ENCODE assay signal across 11 cellular contexts in genomic region chr21:34870246-34870645, GRCh38.
DNase-seq lines count a peak whose midpoint lies in the region; ATAC-seq and TF ChIP-seq lines count a peak whose summit lies in the region.
"Had no signal": no experiment of that assay in that cellular context is flagged by ENCODE, and none has a peak within 500 bp of the region (broad histone marks: within the 10 kb centered on the region; RNA-seq: fewer than 3 reads in every experiment).

No MANE protein-coding gene starts in this region.

- H3K9me3 ChIP-seq in adipocyte (ENCODE audit: control insufficient read depth, low read length), result no peaks in the 10 kb centered on the region
- H3K9me3 ChIP-seq in mesenchymal stem cell (ENCODE audit: control insufficient read depth, low read length), result no peaks in the 10 kb centered on the region
- no peaks in the 10 kb centered on the region for H3K9me3 ChIP-seq in upper lobe of right lung

- H3K36me3 Mint-ChIP-seq in HFFc6 (ENCODE audit: low read depth), result peaks cover 78% of the 10 kb centered on the region
- peaks cover 14% of the 10 kb centered on the region for H3K36me3 Mint-ChIP-seq in natural killer cell

- peak overlapping the region; percentile 14 for H3K4me3 ChIP-seq in adipocyte (ENCODE audit: low read length)
- no peak overlapping the region for H3K4me3 ChIP-seq in mesenchymal stem cell (ENCODE audit: insufficient read depth in 1 of 2, low read depth in 1 of 2, low read length in 2 of 2)
- H3K4me3 ChIP-seq in upper lobe of right lung, result no peak overlapping the region

- 95% methylated on average over 3 of the region's 3 CpGs for WGBS in mesenchymal stem cell

- H3K4me3 Mint-ChIP-seq in HFFc6 (no peak overlapping the region), natural killer cell (no peak overlapping the region)

- H2AFZ ChIP-seq in mesenchymal stem cell (ENCODE audit: low read depth, low read length), result no peak overlapping the region

- H2BK15ac ChIP-seq in mesenchymal stem cell (ENCODE audit: low read depth, poor library complexity, severe bottlenecking), result no peak overlapping the region

- H3K27ac ChIP-seq in mesenchymal stem cell (ENCODE audit: low read length, poor library complexity, severe bottlenecking) (no peak overlapping the region), upper lobe of right lung (peak overlapping the region; percentile 71)

- H3K9me3 Mint-ChIP-seq in HFFc6 (no peaks in the 10 kb centered on the region), natural killer cell (no peaks in the 10 kb centered on the region)

- TF ChIP-seq CTCF in HFFc6 (IDR thresholded peaks at IDR 0.05) (no peak), upper lobe of right lung (IDR thresholded peaks at IDR 0.05) (no peak), natural killer cell (IDR thresholded peaks at IDR 0.05) (no peak)

- no peak overlapping the region for H3K23ac ChIP-seq in mesenchymal stem cell (ENCODE audit: low read length in 2 of 2)

- H3K4me1 Mint-ChIP-seq in HFFc6 (ENCODE audit: low read depth) (peaks cover 80% of the 10 kb centered on the region), natural killer cell (peaks cover 32 to 35% of the 10 kb centered on the region in 2 donors)

- no peak overlapping the region for H3K18ac ChIP-seq in mesenchymal stem cell (ENCODE audit: low read depth in 1 of 2, low read length in 2 of 2)

- H3K27me3 ChIP-seq in adipocyte (replicated peaks; ENCODE audit: control insufficient read depth, insufficient read depth, low read length) (no peaks in the 10 kb centered on the region), mesenchymal stem cell (ENCODE audit: control insufficient read depth in 1 of 2, insufficient read depth in 1 of 2, low read length in 2 of 2) (no peaks in the 10 kb centered on the region), upper lobe of right lung (no peaks in the 10 kb centered on the region)

- H3K14ac ChIP-seq in mesenchymal stem cell (ENCODE audit: low read length in 2 of 2), result no peak overlapping the region

- H3K4me1 ChIP-seq in adipocyte (ENCODE audit: control insufficient read depth, insufficient read depth, low read length) (peaks cover 47% of the 10 kb centered on the region), mesenchymal stem cell (ENCODE audit: control insufficient read depth, insufficient read depth, low read depth, low read length) (peaks cover 14% of the 10 kb centered on the region), upper lobe of right lung (peaks cover 18% of the 10 kb centered on the region)

- peaks cover 49% of the 10 kb centered on the region for H3K79me1 ChIP-seq in mesenchymal stem cell (replicated peaks; ENCODE audit: low read length, poor library complexity, severe bottlenecking)

- peaks cover 98% of the 10 kb centered on the region for H3K36me3 ChIP-seq in adipocyte (ENCODE audit: control insufficient read depth, insufficient read depth, low read length, severe bottlenecking)
- H3K36me3 ChIP-seq in mesenchymal stem cell (ENCODE audit: control insufficient read depth in 1 of 2, insufficient read depth in 2 of 2, low read depth in 1 of 2, low read length in 2 of 2), result peaks cover 28 to 98% of the 10 kb centered on the region in 2 experiments
- H3K36me3 ChIP-seq in upper lobe of right lung, result peaks cover 63% of the 10 kb centered on the region

- H3K9ac ChIP-seq in adipocyte (ENCODE audit: low read length) (peak overlapping the region; percentile 30), mesenchymal stem cell (ENCODE audit: low read length) (peak overlapping the region; percentile 39)

- ATAC-seq in upper lobe of right lung, result no peak
- no peak for ATAC-seq in natural killer cell
- ATAC-seq: SK-N-SH treated with all-trans-retinoic acid at 6 μM for 48 hours had no signal

- H2BK5ac ChIP-seq in mesenchymal stem cell (ENCODE audit: low read depth, low read length, poor library complexity, severe bottlenecking), result no peak overlapping the region

- H3K4ac ChIP-seq in mesenchymal stem cell (ENCODE audit: low read depth in 1 of 2, low read length in 2 of 2), result no peak overlapping the region

- H4K91ac ChIP-seq in mesenchymal stem cell (ENCODE audit: low read length), result no peak overlapping the region

- H3K27me3 Mint-ChIP-seq in HFFc6 (ENCODE audit: insufficient read depth) (peaks cover 19% of the 10 kb centered on the region), natural killer cell (ENCODE audit: low read depth in 2 of 2) (no peaks in the 10 kb centered on the region)

- intact Hi-C loops in upper lobe of right lung (cut with DNase I), result no loop called here
- intact Hi-C loops in natural killer cell (cut with micrococcal nuclease), result no loop called here

- DNase-seq in HFFc6 (no peak), adipocyte (ENCODE audit: low read depth) (no peak), mesenchymal stem cell (no peak), upper lobe of right lung (no peak), NCI-H2196 treated with DMSO at 0.1 percent for 48 hours (lab: John Stamatoyannopoulos, UW; ENCODE audit: unreplicated experiment) (no peak), midbrain (lab: John Stamatoyannopoulos, UW) (no peak), natural killer cell (no peak)
- DNase-seq: Karpas-422, NCI-H1417 treated with DMSO at 0.1 percent for 48 hours, Right ventricle myocardium superior had no signal

- no peak overlapping the region for H4K8ac ChIP-seq in mesenchymal stem cell (ENCODE audit: low read length)

- H3K27ac Mint-ChIP-seq in HFFc6 (peak overlapping the region; percentile 38; the same call in 1 of the 2 replicates), natural killer cell (no peak overlapping the region)

- no peak overlapping the region for H2BK12ac ChIP-seq in mesenchymal stem cell (ENCODE audit: low read length in 2 of 2)

- no peak overlapping the region for H3K4me2 ChIP-seq in mesenchymal stem cell (ENCODE audit: low read length, poor library complexity, severe bottlenecking)

- no peak overlapping the region for H2BK120ac ChIP-seq in mesenchymal stem cell (ENCODE audit: low read depth, low read length)

- H2AK5ac ChIP-seq in mesenchymal stem cell (ENCODE audit: low read length, severe bottlenecking), result no peak overlapping the region
